Comparison of ENCODE assay signal across 8 cellular contexts in genomic region chr13:110944121-110944967, GRCh38. TPM values are rescaled to one million over a fixed set of nuclear protein-coding genes. Genes with fewer than 3 reads are reported as not detected.
A peak's percentile ranks its signal among the peaks of the same experiment; 100 is the strongest.
DNase-seq lines count a peak whose midpoint lies in the region; ATAC-seq and TF ChIP-seq lines count a peak whose summit lies in the region.

No MANE protein-coding gene starts in this region.

- no peak overlapping the region for H3K27ac ChIP-seq in suprapubic skin

- peaks cover 2% of the 10 kb centered on the region for H3K36me3 Mint-ChIP-seq in activated naive CD4-positive, alpha-beta T cell treated with anti-CD3 and anti-CD28 coated beads for 36 hours (ENCODE audit: low read depth)
- peaks cover 7% of the 10 kb centered on the region for H3K36me3 Mint-ChIP-seq in activated naive CD8-positive, alpha-beta T cell treated with anti-CD3 and anti-CD28 coated beads, Interleukin-2, amount 50 U/mL, for 24 hours (ENCODE audit: low read depth)

- no peaks in the 10 kb centered on the region for H3K36me3 ChIP-seq in suprapubic skin

- peak; percentile 53 for DNase-seq in activated naive CD4-positive, alpha-beta T cell treated with anti-CD3 and anti-CD28 coated beads for 36 hours
- no peak for DNase-seq in activated naive CD4-positive, alpha-beta T cell (lab: John Stamatoyannopoulos, UW)
- DNase-seq in HFF-Myc (ENCODE audit: extremely low read depth, low read depth) (peak; percentile 62), NCI-H226 (peak; percentile 41), iPS-NIHi11 (ENCODE audit: low spot score) (peak; percentile 70), suprapubic skin (ENCODE audit: low spot score in 2 of 2) (no peak)
- DNase-seq in activated naive CD8-positive, alpha-beta T cell treated with anti-CD3 and anti-CD28 coated beads, Interleukin-2, amount 50 U/mL, for 24 hours, result no peak

- intact Hi-C loops in activated naive CD4-positive, alpha-beta T cell treated with anti-CD3 and anti-CD28 coated beads for 36 hours (cut with micrococcal nuclease), result loop anchor here (1.0 kb wide), 1 partner anchor 106 kb away; no protein-coding TSS in a partner anchor

- H3K4me3 Mint-ChIP-seq in activated naive CD4-positive, alpha-beta T cell treated with anti-CD3 and anti-CD28 coated beads for 36 hours, result no peak overlapping the region
- no peak overlapping the region for H3K4me3 Mint-ChIP-seq in activated naive CD8-positive, alpha-beta T cell treated with anti-CD3 and anti-CD28 coated beads, Interleukin-2, amount 50 U/mL, for 24 hours

- peaks cover 2% of the 10 kb centered on the region for H3K9me3 Mint-ChIP-seq in activated naive CD4-positive, alpha-beta T cell treated with anti-CD3 and anti-CD28 coated beads for 36 hours
- peaks cover 13% of the 10 kb centered on the region for H3K9me3 Mint-ChIP-seq in activated naive CD8-positive, alpha-beta T cell treated with anti-CD3 and anti-CD28 coated beads, Interleukin-2, amount 50 U/mL, for 24 hours

- H3K9me3 ChIP-seq in suprapubic skin, result no peaks in the 10 kb centered on the region

- TF ChIP-seq EP300 in suprapubic skin (IDR thresholded peaks at IDR 0.05), result no peak

- peak; percentile 75 for ATAC-seq in activated naive CD8-positive, alpha-beta T cell treated with anti-CD3 and anti-CD28 coated beads, Interleukin-2, amount 50 U/mL, for 24 hours
- ATAC-seq in GM18870 (IDR thresholded peaks at IDR 0.05; ENCODE audit: unreplicated experiment), result no peak

- no peaks in the 10 kb centered on the region for H3K27me3 Mint-ChIP-seq in activated naive CD4-positive, alpha-beta T cell treated with anti-CD3 and anti-CD28 coated beads for 36 hours (ENCODE audit: low read depth)
- H3K27me3 Mint-ChIP-seq in activated naive CD8-positive, alpha-beta T cell treated with anti-CD3 and anti-CD28 coated beads, Interleukin-2, amount 50 U/mL, for 24 hours, result peaks cover 6% of the 10 kb centered on the region

- peaks cover 21% of the 10 kb centered on the region for H3K4me1 Mint-ChIP-seq in activated naive CD4-positive, alpha-beta T cell treated with anti-CD3 and anti-CD28 coated beads for 36 hours (ENCODE audit: low read depth)
- H3K4me1 Mint-ChIP-seq in activated naive CD8-positive, alpha-beta T cell treated with anti-CD3 and anti-CD28 coated beads, Interleukin-2, amount 50 U/mL, for 24 hours, result peaks cover 40% of the 10 kb centered on the region

- CTCF ChIA-PET in activated naive CD4-positive, alpha-beta T cell treated with anti-CD3 and anti-CD28 coated beads for 36 hours (lab: Charles Lee), result no interaction called here

- H3K4me1 ChIP-seq in suprapubic skin, result peaks cover 3% of the 10 kb centered on the region

- peak; percentile 83 for TF ChIP-seq CTCF in HFF-Myc (IDR thresholded peaks at IDR 0.05; ENCODE audit: low read depth, low read length, missing control alignments)
- TF ChIP-seq CTCF in suprapubic skin (IDR thresholded peaks at IDR 0.05), result peak; percentile 39 to 43

- WGBS in suprapubic skin, result 40% methylated on average over 5 of the region's 8 CpGs

- H3K27me3 ChIP-seq in suprapubic skin, result no peaks in the 10 kb centered on the region

- TF ChIP-seq POLR2A in suprapubic skin (IDR thresholded peaks at IDR 0.05), result no peak

- no peak overlapping the region for H3K4me3 ChIP-seq in HFF-Myc (replicated peaks; ENCODE audit: low read depth, low read length)
- H3K4me3 ChIP-seq in suprapubic skin, result no peak overlapping the region

- H3K27ac Mint-ChIP-seq in activated naive CD4-positive, alpha-beta T cell treated with anti-CD3 and anti-CD28 coated beads for 36 hours, result no peak overlapping the region
- H3K27ac Mint-ChIP-seq in activated naive CD8-positive, alpha-beta T cell treated with anti-CD3 and anti-CD28 coated beads, Interleukin-2, amount 50 U/mL, for 24 hours, result no peak overlapping the region

RNA-seq across cellular contexts. Expression of gene ANKRD10, which starts 29.5 kb away (rescaled TPM):
- 10 to 100 TPM; 79.8 to 82.5 TPM for total RNA-seq in activated naive CD4-positive, alpha-beta T cell treated with anti-CD3 and anti-CD28 coated beads for 36 hours
- total RNA-seq in suprapubic skin, result 10 to 100 TPM; 39.5 to 94.4 (median 56.2) TPM

Comparison
In these comparisons a context has a peak if more than half of its experiments do, and no peak if none do; other contexts are left out.
1. DNase-seq: peak in activated naive CD4-positive, alpha-beta T cell treated with anti-CD3 and anti-CD28 coated beads for 36 hours (single experiment), HFF-Myc (single experiment), NCI-H226 (single experiment) and iPS-NIHi11 (single experiment); none in activated naive CD4-positive, alpha-beta T cell (0 of 4), activated naive CD8-positive, alpha-beta T cell treated with anti-CD3 and anti-CD28 coated beads, Interleukin-2, amount 50 U/mL, for 24 hours (single experiment) and suprapubic skin (0 of 2).